ENCODE assay signal across 8 cellular contexts in the genomic region with DNA sequence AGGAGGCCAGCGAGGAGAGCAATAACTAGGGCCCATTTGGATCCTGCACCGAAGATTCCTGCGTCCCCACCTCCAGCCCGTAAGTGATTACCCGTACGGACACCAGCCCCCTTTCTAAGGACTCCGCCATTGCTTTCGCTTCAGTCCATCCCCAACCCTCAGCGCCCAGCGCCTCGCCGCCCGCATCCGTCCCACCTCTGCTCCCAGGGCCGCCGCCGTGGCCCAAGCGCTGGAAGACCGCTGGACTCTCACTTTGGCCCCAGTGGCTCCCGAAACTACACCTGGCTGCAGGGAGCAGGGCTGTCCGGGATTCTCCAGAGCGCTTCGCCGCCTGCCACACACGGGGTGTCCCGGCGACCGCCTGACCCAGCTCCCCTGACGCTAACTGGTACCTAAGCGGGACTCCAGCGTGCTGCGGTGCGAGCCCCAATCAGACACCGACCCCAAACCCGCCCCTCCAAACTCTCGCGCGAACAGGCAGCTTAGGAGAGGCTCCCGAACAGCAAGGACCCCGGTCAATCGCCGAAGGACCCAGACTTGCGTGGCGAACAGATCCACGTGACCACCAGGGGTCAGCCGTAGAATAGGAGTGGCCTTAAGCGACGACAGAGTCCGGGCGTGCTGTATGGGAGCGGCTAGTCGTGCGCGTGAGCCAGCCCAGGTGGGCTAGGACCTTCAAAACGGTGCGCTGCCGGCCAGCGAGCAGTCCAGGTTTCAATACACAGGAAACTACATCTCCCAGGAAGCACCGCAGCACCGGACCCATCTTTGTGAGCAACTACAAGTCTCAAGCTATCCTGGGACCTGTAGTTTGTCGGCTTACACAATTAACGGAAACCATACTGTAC. TPM values are rescaled to one million over a fixed set of nuclear protein-coding genes. Genes with fewer than 3 reads are reported as not detected.
DNase-seq lines count a peak whose midpoint lies in the region; ATAC-seq, FAIRE-seq and TF ChIP-seq lines count a peak whose summit lies in the region.

CNPY2 (minus strand) TSS at position 363 of the 848 bp plus-strand sequence. CDS start 771 bp downstream, outside the sequence.

- no peaks in the 10 kb centered on the region for H4K20me1 ChIP-seq in keratinocyte (ENCODE audit: control insufficient read depth, extremely low read depth, insufficient read depth, low read length)

- H3K4me3 ChIP-seq in keratinocyte (ENCODE audit: control insufficient read depth in 2 of 3, extremely low read depth in 1 of 3, insufficient read depth in 2 of 3, low read depth in 1 of 3, low read length in 3 of 3), result peak within 1 kb of the TSS; percentile 76 to 95 (median 84)

- H3K4me1 ChIP-seq in keratinocyte (ENCODE audit: control insufficient read depth, extremely low read depth, insufficient read depth, low read length), result peaks cover 13% of the 10 kb centered on the region

- no peaks in the 10 kb centered on the region for H3K27me3 ChIP-seq in keratinocyte (ENCODE audit: control insufficient read depth, extremely low read depth, insufficient read depth, low read length)

- ATAC-seq in GM19043 (IDR thresholded peaks at IDR 0.05; ENCODE audit: low read depth, unreplicated experiment), result peak; percentile 90
- peak; percentile 89 for ATAC-seq in HG03378 (IDR thresholded peaks at IDR 0.05; ENCODE audit: unreplicated experiment)

- dilution Hi-C loops in keratinocyte (cut with MboI; ENCODE audit: extremely low pct_ligation_motif_present, low sequenced_read_pairs), result no loop called here

- H2AFZ ChIP-seq in keratinocyte (ENCODE audit: control insufficient read depth, low read length), result peak within 1 kb of the TSS; percentile 83

- H3K9me3 ChIP-seq in keratinocyte (ENCODE audit: control insufficient read depth, low read depth, low read length), result no peaks in the 10 kb centered on the region

- TF ChIP-seq CTCF in keratinocyte (optimal IDR thresholded peaks at IDR 0.05 in 1 of 3, IDR thresholded peaks at IDR 0.05 in 1 of 3, conservative IDR thresholded peaks at IDR 0.05 in 1 of 3; ENCODE audit: extremely low read depth in 1 of 3, insufficient read depth in 2 of 3, low read length in 3 of 3), result peak in 1 of 3 experiments; percentile 56

- H3K36me3 ChIP-seq in keratinocyte (ENCODE audit: control insufficient read depth in 2 of 2, extremely low read depth in 1 of 2, insufficient read depth in 2 of 2, low read length in 2 of 2), result peaks cover 12 to 14% of the 10 kb centered on the region in 2 experiments

- peaks cover 19% of the 10 kb centered on the region for H3K79me2 ChIP-seq in keratinocyte (ENCODE audit: control insufficient read depth, insufficient read depth, low read length)

- H3K4me2 ChIP-seq in keratinocyte (ENCODE audit: control insufficient read depth, extremely low read depth, insufficient read depth, low read depth, low read length), result peak within 1 kb of the TSS; percentile 97

- peak within 1 kb of the TSS; percentile 84 for H3K27ac ChIP-seq in keratinocyte (ENCODE audit: control insufficient read depth, insufficient read depth, low read length)

- H3K9me1 ChIP-seq in keratinocyte (ENCODE audit: control insufficient read depth, extremely low read depth, insufficient read depth, low read length), result no peaks in the 10 kb centered on the region

- FAIRE-seq in keratinocyte (lab: Jason Lieb, UNC), result peak; percentile 90

- peak within 1 kb of the TSS; percentile 95 for H3K9ac ChIP-seq in keratinocyte (ENCODE audit: control insufficient read depth, extremely low read depth, insufficient read depth, low read length)

- peak; percentile 96 for DNase-seq in AG20443 (ENCODE audit: low spot score)
- peak; percentile 94 for DNase-seq in NCI-H460 (ENCODE audit: extremely low read depth, low read depth)
- peak; percentile 87 for DNase-seq in activated CD4-positive, CD25-positive, alpha-beta regulatory T cell treated with anti-CD3 and anti-CD28 coated beads, Interleukin-2, amount 50 U/mL, for 72 hours
- peak; percentile 87 to 95 for DNase-seq in cerebellar nuclear complex (lab: John Stamatoyannopoulos, UW)
- DNase-seq in keratinocyte (ENCODE audit: low read depth, low spot score), result peak; percentile 98
- DNase-seq in stimulated activated CD4-positive, alpha-beta T cell treated with anti-CD3 and anti-CD28 coated beads, Interleukin-15, amount 100 ng/mL, for 1 hour (ENCODE audit: low read depth in 1 of 2, low spot score in 1 of 2), result peak; percentile 80 to 81

RNA-seq across cellular contexts. Expression of gene CNPY2, which starts in this region (rescaled TPM):
- total RNA-seq in NCI-H460 (2014; rRNA removed; shearing (Covaris generic)), result 142 and 150 TPM in 2 replicates
- 199 and 229 TPM in 2 replicates for polyA plus RNA-seq in NCI-H460 (2014; cell fraction: nucleus; rRNA removed)
- polyA plus RNA-seq in keratinocyte, result 122 to 162 TPM (median 160 TPM) in 3 replicates
- 52.6 TPM for polyA plus RNA-seq in keratinocyte (2011; ENCODE audit: low read depth)
- 146 and 188 TPM in 2 replicates for polyA plus RNA-seq in keratinocyte (2011; cell fraction: cytosol; rRNA removed)
- polyA plus RNA-seq in keratinocyte (2011; cell fraction: nucleus; rRNA removed), result 146 and 153 TPM in 2 replicates
- 82.7 and 95.9 TPM in 2 replicates for polyA plus RNA-seq in keratinocyte (2012; ENCODE audit: low replicate concordance)
- polyA minus RNA-seq in keratinocyte, result 23.1 to 90.2 TPM (median 77.2 TPM) in 3 replicates
- polyA minus RNA-seq in keratinocyte (2011; cell fraction: cytosol; rRNA and poly(A)+ RNA removed), result 30.5 TPM
- polyA minus RNA-seq in keratinocyte (2011; cell fraction: nucleus; rRNA and poly(A)+ RNA removed), result 19.6 and 31.4 TPM in 2 replicates

Comparison
In these comparisons a context has a peak if more than half of its experiments do, and no peak if none do; other contexts are left out.
1. Peak in every context shown above with its lines: DNase-seq, ATAC-seq, H3K4me3 ChIP-seq and H3K27ac ChIP-seq.